10 cellular contexts compared by ENCODE assay signal in genomic region chr6:105400501-105400900, GRCh38. TPM values are rescaled to one million over a fixed set of nuclear protein-coding genes. Genes with fewer than 3 reads are reported as not detected.
DNase-seq lines count a peak whose midpoint lies in the region; ATAC-seq, FAIRE-seq and TF ChIP-seq lines count a peak whose summit lies in the region.
"Had no signal": no experiment of that assay in that cellular context is flagged by ENCODE, and none has a peak within 500 bp of the region (broad histone marks: within the 10 kb centered on the region; RNA-seq: fewer than 3 reads in every experiment).

No MANE protein-coding gene starts in this region.

- no peak for DNase-seq in HepG2 (ENCODE audit: low spot score)
- no peak for DNase-seq in right lobe of liver
- no peak for DNase-seq in Panc1 (ENCODE audit: low read depth, low spot score)
- no peak for DNase-seq in glutamatergic neuron
- DNase-seq in glomerular visceral epithelial cell (ENCODE audit: extremely low spot score), result no peak
- DNase-seq: GF-D8 had no signal

- H3K9me3 ChIP-seq in HepG2 (ENCODE audit: low read length), result no peaks in the 10 kb centered on the region
- H3K9me3 ChIP-seq in right lobe of liver, result no peaks in the 10 kb centered on the region
- H3K9me3 ChIP-seq in Panc1 (ENCODE audit: control insufficient read depth, insufficient read depth, low read depth, low read length), result no peaks in the 10 kb centered on the region

- H3K27me3 ChIP-seq in HepG2 (ENCODE audit: control insufficient read depth in 1 of 2, insufficient read depth in 2 of 2, low read length in 2 of 2) (no peaks in the 10 kb centered on the region), right lobe of liver (no peaks in the 10 kb centered on the region), Panc1 (ENCODE audit: control insufficient read depth, insufficient read depth, low read length) (no peaks in the 10 kb centered on the region)

- H3K4me3 ChIP-seq in HepG2 (replicated peaks in 1 of 3; ENCODE audit: insufficient read depth in 1 of 3, low read depth in 2 of 3, low read length in 3 of 3) (no peak overlapping the region), right lobe of liver (no peak overlapping the region), Panc1 (ENCODE audit: low read depth in 2 of 2, low read length in 2 of 2) (no peak overlapping the region)
- H3K4me3 ChIP-seq: lung had no signal

- peaks cover 14% of the 10 kb centered on the region for H3K27me3 Mint-ChIP-seq in glutamatergic neuron (ENCODE audit: unreplicated experiment)

- POLR2A ChIA-PET in HepG2 (lab: Yijun Ruan, JAX) (no interaction called here), Panc1 (lab: Charles Lee) (no interaction called here)

- CTCF ChIA-PET in HepG2 (lab: Yijun Ruan, JAX; ENCODE audit: low intra/inter-chr PET ratio, low total read pairs), result no interaction called here
- CTCF ChIA-PET in Panc1 (lab: Charles Lee), result no interaction called here

- H3K9me3 Mint-ChIP-seq in glutamatergic neuron (ENCODE audit: unreplicated experiment), result peaks cover 15% of the 10 kb centered on the region

- H3K4me3 Mint-ChIP-seq in glutamatergic neuron (ENCODE audit: unreplicated experiment), result peak overlapping the region; percentile 100

- no peak overlapping the region for H2AFZ ChIP-seq in HepG2 (ENCODE audit: low read length)

- H3K36me3 ChIP-seq in HepG2 (replicated peaks in 1 of 2; ENCODE audit: control insufficient read depth in 1 of 2, insufficient read depth in 2 of 2, low read length in 2 of 2) (peaks cover 5 to 11% of the 10 kb centered on the region in 2 experiments; a peak in 3 of 5 replicates), right lobe of liver (peaks cover 0 to 18% (median 0%) of the 10 kb centered on the region in 4 donors), Panc1 (ENCODE audit: control insufficient read depth, insufficient read depth, low read length) (peaks cover 5% of the 10 kb centered on the region)

- ATAC-seq in HepG2 (no peak), right lobe of liver (no peak), Panc1 (no peak), GM19324 (IDR thresholded peaks at IDR 0.05; ENCODE audit: low FRiP score, unreplicated experiment) (no peak), GM21786 (IDR thresholded peaks at IDR 0.05; ENCODE audit: unreplicated experiment) (no peak), HG02642 (IDR thresholded peaks at IDR 0.05; ENCODE audit: poor library complexity, unreplicated experiment) (no peak)

- H3K4me1 Mint-ChIP-seq in glutamatergic neuron (ENCODE audit: low read depth, unreplicated experiment), result peaks cover 42% of the 10 kb centered on the region

- no peak overlapping the region for H3K9ac ChIP-seq in HepG2 (ENCODE audit: insufficient read depth, low read depth, low read length)

- TF ChIP-seq CTCF in HepG2 (CRISPR knock-in tag; IDR thresholded peaks at IDR 0.05), result no peak
- TF ChIP-seq CTCF in right lobe of liver (IDR thresholded peaks at IDR 0.05), result no peak
- TF ChIP-seq CTCF in Panc1 (IDR thresholded peaks at IDR 0.05), result no peak
- no peak for TF ChIP-seq CTCF in glutamatergic neuron (IDR thresholded peaks at IDR 0.05; ENCODE audit: partially characterized antibody, unreplicated experiment)

- H3K36me3 Mint-ChIP-seq in glutamatergic neuron (ENCODE audit: unreplicated experiment), result peaks cover 4% of the 10 kb centered on the region

- in situ Hi-C loops in HepG2 (cut with HindIII; ENCODE audit: extremely low pct_ligation_motif_present, low pct_unique_long_range_greater_than_20kb), result loop anchor here (10.0 kb wide), 2 partner anchors 76 to 306 kb away; no protein-coding TSS in a partner anchor
- in situ Hi-C loops in Panc1 (cut with HindIII; ENCODE audit: low pct_unique_long_range_greater_than_20kb, low sequenced_read_pairs), result no loop called here

- H4K20me1 ChIP-seq in HepG2 (ENCODE audit: insufficient read depth, low read length), result no peaks in the 10 kb centered on the region

- TF ChIP-seq RAD21 in HepG2 (CRISPR knock-in tag; IDR thresholded peaks at IDR 0.05), result no peak

- BruUV-seq in HepG2 (replicated peaks; lab: Mats Ljungman, UMichigan), result no TSS peak
- no TSS peak for BruUV-seq in Panc1 (replicated peaks; lab: Mats Ljungman, UMichigan)

- intact Hi-C loops in HepG2 (cut with micrococcal nuclease; ENCODE audit: unreplicated experiment) (loop anchor here (10.0 kb wide), 1 partner anchor 446 kb away; the partner anchor contains the start of gene LIN28B), right lobe of liver (cut with DNase I) (loop anchor here (10.0 kb wide), 1 partner anchor 306 kb away; no protein-coding TSS in a partner anchor), Panc1 (cut with micrococcal nuclease; ENCODE audit: unreplicated experiment) (no loop called here)

- H3K27ac Mint-ChIP-seq in glutamatergic neuron (ENCODE audit: unreplicated experiment), result peak overlapping the region; percentile 99

- H3K4me1 ChIP-seq in HepG2 (ENCODE audit: insufficient read depth, low read length) (peaks cover 65% of the 10 kb centered on the region), right lobe of liver (peaks cover 0 to 23% (median 2%) of the 10 kb centered on the region in 4 donors), Panc1 (ENCODE audit: control insufficient read depth, insufficient read depth, low read length) (peaks cover 27% of the 10 kb centered on the region)

- TF ChIP-seq POLR2A in HepG2 (IDR thresholded peaks at IDR 0.05; ENCODE audit: insufficient read depth in 1 of 2, low read depth in 2 of 2, low read length in 2 of 2) (no peak), right lobe of liver (IDR thresholded peaks at IDR 0.05) (no peak)

- H3K4me2 ChIP-seq in HepG2 (ENCODE audit: low read depth, low read length), result peak overlapping the region; percentile 90

- H3K27ac ChIP-seq in HepG2 (ENCODE audit: extremely low read length, insufficient read depth, low read length) (no peak overlapping the region), right lobe of liver (no peak overlapping the region), Panc1 (ENCODE audit: low read length) (peak overlapping the region; percentile 14)

- peaks cover 42% of the 10 kb centered on the region for H3K79me2 ChIP-seq in HepG2 (ENCODE audit: insufficient read depth, low read length)

- no peak for FAIRE-seq in HepG2 (lab: Jason Lieb, UNC)

- 93% methylated on average over 3 of the region's 3 CpGs for WGBS in HepG2 (ENCODE audit: low lambda C conversion rate)
- WGBS in right lobe of liver (ENCODE audit: insufficient coverage, low coverage, low lambda C conversion rate, missing lambda C conversion rate), result 65% methylated on average over 3 of the region's 3 CpGs

- TF ChIP-seq EP300 in HepG2 (IDR thresholded peaks at IDR 0.05; ENCODE audit: low read depth in 2 of 2, low read length in 2 of 2) (no peak), HepG2 (CRISPR knock-in tag; IDR thresholded peaks at IDR 0.05; ENCODE audit: borderline replicate concordance) (no peak)

TF ChIP-seq in HepG2, 621 proteins besides CTCF, POLR2A, EP300 and RAD21:
- TF ChIP-seq CEBPB (IDR thresholded peaks at IDR 0.05; ENCODE audit: borderline replicate concordance, low read depth, low read length), result peak; percentile 81
- 0 out of 2 replicates have a peak, but pooled peaks have one; percentile 18 for TF ChIP-seq CEBPG (CRISPR knock-in tag; IDR thresholded peaks at IDR 0.05)
- no peak for TF ChIP-seq ZNF232 (CRISPR knock-in tag; IDR thresholded peaks at IDR 0.05; ENCODE audit: borderline replicate concordance)
- TF ChIP-seq ZFP90 (CRISPR knock-in tag; IDR thresholded peaks at IDR 0.05; ENCODE audit: borderline replicate concordance), result no peak
- 0 out of 2 replicates have a peak, but pooled peaks have one; percentile 21 for TF ChIP-seq NFIB (CRISPR knock-in tag; IDR thresholded peaks at IDR 0.05; ENCODE audit: borderline replicate concordance)

RNA-seq across cellular contexts. Expression of gene PREP, which starts 2.4 kb away (rescaled TPM):
- 15.9 and 32.2 TPM in 2 replicates for total RNA-seq in HepG2 (2016; rRNA removed; fragmentation: Illumina TruSeq; extraction: Trizol)
- 3.0 and 3.7 TPM in 2 replicates for total RNA-seq in HepG2 (2016; cell fraction: cytosol; rRNA removed; fragmentation: Illumina TruSeq; extraction: Trizol; ENCODE audit: low read depth)
- 17.2 and 31.6 TPM in 2 replicates for total RNA-seq in HepG2 (2016; cell fraction: insoluble cytoplasmic fraction; rRNA removed; fragmentation: Illumina TruSeq; extraction: Trizol)
- total RNA-seq in HepG2 (2016; cell fraction: membrane; rRNA removed; fragmentation: Illumina TruSeq; extraction: Trizol), result 8.9 and 10.3 TPM in 2 replicates
- total RNA-seq in HepG2 (2016; cell fraction: nucleus; rRNA removed; fragmentation: Illumina TruSeq; extraction: Trizol), result 23.8 and 23.9 TPM in 2 replicates
- 11.4 and 12.6 TPM in 2 replicates for polyA plus RNA-seq in HepG2 (2011; rRNA removed)
- 10.2 and 11.6 TPM in 2 replicates for polyA plus RNA-seq in HepG2 (2011; cell fraction: cytosol; rRNA removed)
- 10.7 and 11.9 TPM in 2 replicates for polyA plus RNA-seq in HepG2 (2011; cell fraction: nucleus; rRNA removed)
- 14.5 and 15.6 TPM in 2 replicates for polyA plus RNA-seq in HepG2 (2012)
- 3.0 and 4.0 TPM in 2 replicates for polyA plus RNA-seq in HepG2 (2016; cell fraction: cytosol; fragmentation: Illumina TruSeq; extraction: Trizol; ENCODE audit: low read depth)
- 33.9 and 35.7 TPM in 2 replicates for polyA plus RNA-seq in HepG2 (2016; cell fraction: insoluble cytoplasmic fraction; fragmentation: Illumina TruSeq; extraction: Trizol; ENCODE audit: low read depth)
- polyA plus RNA-seq in HepG2 (2016; cell fraction: membrane; fragmentation: Illumina TruSeq; extraction: Trizol; ENCODE audit: low read depth), result 6.7 and 7.1 TPM in 2 replicates
- 21.1 and 25.8 TPM in 2 replicates for polyA plus RNA-seq in HepG2 (2016; cell fraction: nucleus; fragmentation: Illumina TruSeq; extraction: Trizol; ENCODE audit: insufficient read depth, low read depth)
- polyA minus RNA-seq in HepG2 (2011; rRNA and poly(A)+ RNA removed; ENCODE audit: low replicate concordance), result 12.3 and 16.6 TPM in 2 replicates
- 16.1 and 16.4 TPM in 2 replicates for polyA minus RNA-seq in HepG2 (2011; cell fraction: cytosol; rRNA and poly(A)+ RNA removed)
- polyA minus RNA-seq in HepG2 (2011; cell fraction: nucleus; rRNA and poly(A)+ RNA removed), result 26.9 and 28.1 TPM in 2 replicates
- total RNA-seq in right lobe of liver, result 10 to 100 TPM; 14.8 to 18.8 (median 16.7) TPM
- 50.4 TPM for total RNA-seq in Panc1 (2021; ENCODE audit: unreplicated experiment)
- polyA plus RNA-seq in Panc1 (2012; ENCODE audit: insufficient read length), result 37.8 TPM
- total RNA-seq in glutamatergic neuron (ENCODE audit: unreplicated experiment), result 206 TPM
